ENCODE assay signal across 2 cellular contexts in the genomic region with DNA sequence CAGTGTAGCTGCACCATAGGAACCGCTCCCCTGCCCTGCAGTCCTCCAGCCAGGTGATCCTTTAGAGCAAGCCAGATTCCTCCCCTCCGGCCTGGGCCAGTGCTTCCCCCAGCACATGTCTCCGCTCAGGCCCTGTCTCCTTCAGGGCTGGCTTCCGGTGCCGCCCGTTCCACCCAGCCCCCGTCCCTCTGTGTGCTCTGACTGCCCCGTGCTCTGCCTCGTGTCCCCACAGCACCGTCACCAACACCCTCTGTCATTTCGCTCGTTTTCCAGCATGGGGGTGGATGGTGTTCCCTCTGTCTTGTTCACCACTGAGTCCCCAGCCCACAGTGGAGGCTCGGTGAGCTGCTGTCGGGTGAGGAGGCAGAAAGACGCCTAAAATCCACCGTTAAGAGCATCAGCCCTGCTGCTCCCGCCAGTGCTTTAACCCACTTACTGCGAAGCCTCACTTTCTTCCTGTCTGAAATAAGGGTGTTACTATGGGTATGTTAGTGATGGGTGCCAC.
TF ChIP-seq lines count a peak whose summit lies in the region.

No MANE protein-coding gene starts in this region.

TF ChIP-seq in K562, 482 proteins besides CTCF, POLR2A, EP300 and RAD21 (continues in another document):
- TF ChIP-seq SRSF9 (IDR thresholded peaks at IDR 0.05; ENCODE audit: borderline replicate concordance, low read depth, low read length), result no peak
- TF ChIP-seq, protein P1, sequence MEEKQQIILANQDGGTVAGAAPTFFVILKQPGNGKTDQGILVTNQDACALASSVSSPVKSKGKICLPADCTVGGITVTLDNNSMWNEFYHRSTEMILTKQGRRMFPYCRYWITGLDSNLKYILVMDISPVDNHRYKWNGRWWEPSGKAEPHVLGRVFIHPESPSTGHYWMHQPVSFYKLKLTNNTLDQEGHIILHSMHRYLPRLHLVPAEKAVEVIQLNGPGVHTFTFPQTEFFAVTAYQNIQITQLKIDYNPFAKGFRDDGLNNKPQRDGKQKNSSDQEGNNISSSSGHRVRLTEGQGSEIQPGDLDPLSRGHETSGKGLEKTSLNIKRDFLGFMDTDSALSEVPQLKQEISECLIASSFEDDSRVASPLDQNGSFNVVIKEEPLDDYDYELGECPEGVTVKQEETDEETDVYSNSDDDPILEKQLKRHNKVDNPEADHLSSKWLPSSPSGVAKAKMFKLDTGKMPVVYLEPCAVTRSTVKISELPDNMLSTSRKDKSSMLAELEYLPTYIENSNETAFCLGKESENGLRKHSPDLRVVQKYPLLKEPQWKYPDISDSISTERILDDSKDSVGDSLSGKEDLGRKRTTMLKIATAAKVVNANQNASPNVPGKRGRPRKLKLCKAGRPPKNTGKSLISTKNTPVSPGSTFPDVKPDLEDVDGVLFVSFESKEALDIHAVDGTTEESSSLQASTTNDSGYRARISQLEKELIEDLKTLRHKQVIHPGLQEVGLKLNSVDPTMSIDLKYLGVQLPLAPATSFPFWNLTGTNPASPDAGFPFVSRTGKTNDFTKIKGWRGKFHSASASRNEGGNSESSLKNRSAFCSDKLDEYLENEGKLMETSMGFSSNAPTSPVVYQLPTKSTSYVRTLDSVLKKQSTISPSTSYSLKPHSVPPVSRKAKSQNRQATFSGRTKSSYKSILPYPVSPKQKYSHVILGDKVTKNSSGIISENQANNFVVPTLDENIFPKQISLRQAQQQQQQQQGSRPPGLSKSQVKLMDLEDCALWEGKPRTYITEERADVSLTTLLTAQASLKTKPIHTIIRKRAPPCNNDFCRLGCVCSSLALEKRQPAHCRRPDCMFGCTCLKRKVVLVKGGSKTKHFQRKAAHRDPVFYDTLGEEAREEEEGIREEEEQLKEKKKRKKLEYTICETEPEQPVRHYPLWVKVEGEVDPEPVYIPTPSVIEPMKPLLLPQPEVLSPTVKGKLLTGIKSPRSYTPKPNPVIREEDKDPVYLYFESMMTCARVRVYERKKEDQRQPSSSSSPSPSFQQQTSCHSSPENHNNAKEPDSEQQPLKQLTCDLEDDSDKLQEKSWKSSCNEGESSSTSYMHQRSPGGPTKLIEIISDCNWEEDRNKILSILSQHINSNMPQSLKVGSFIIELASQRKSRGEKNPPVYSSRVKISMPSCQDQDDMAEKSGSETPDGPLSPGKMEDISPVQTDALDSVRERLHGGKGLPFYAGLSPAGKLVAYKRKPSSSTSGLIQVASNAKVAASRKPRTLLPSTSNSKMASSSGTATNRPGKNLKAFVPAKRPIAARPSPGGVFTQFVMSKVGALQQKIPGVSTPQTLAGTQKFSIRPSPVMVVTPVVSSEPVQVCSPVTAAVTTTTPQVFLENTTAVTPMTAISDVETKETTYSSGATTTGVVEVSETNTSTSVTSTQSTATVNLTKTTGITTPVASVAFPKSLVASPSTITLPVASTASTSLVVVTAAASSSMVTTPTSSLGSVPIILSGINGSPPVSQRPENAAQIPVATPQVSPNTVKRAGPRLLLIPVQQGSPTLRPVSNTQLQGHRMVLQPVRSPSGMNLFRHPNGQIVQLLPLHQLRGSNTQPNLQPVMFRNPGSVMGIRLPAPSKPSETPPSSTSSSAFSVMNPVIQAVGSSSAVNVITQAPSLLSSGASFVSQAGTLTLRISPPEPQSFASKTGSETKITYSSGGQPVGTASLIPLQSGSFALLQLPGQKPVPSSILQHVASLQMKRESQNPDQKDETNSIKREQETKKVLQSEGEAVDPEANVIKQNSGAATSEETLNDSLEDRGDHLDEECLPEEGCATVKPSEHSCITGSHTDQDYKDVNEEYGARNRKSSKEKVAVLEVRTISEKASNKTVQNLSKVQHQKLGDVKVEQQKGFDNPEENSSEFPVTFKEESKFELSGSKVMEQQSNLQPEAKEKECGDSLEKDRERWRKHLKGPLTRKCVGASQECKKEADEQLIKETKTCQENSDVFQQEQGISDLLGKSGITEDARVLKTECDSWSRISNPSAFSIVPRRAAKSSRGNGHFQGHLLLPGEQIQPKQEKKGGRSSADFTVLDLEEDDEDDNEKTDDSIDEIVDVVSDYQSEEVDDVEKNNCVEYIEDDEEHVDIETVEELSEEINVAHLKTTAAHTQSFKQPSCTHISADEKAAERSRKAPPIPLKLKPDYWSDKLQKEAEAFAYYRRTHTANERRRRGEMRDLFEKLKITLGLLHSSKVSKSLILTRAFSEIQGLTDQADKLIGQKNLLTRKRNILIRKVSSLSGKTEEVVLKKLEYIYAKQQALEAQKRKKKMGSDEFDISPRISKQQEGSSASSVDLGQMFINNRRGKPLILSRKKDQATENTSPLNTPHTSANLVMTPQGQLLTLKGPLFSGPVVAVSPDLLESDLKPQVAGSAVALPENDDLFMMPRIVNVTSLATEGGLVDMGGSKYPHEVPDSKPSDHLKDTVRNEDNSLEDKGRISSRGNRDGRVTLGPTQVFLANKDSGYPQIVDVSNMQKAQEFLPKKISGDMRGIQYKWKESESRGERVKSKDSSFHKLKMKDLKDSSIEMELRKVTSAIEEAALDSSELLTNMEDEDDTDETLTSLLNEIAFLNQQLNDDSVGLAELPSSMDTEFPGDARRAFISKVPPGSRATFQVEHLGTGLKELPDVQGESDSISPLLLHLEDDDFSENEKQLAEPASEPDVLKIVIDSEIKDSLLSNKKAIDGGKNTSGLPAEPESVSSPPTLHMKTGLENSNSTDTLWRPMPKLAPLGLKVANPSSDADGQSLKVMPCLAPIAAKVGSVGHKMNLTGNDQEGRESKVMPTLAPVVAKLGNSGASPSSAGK (IDR thresholded peaks at IDR 0.05), result peak; percentile 38; the same call in 1 of the 2 replicates
- no peak for TF ChIP-seq SIN3A (IDR thresholded peaks at IDR 0.05; ENCODE audit: borderline replicate concordance in 2 of 2, control insufficient read depth in 1 of 2, low read depth in 2 of 2, low read length in 2 of 2)
- TF ChIP-seq, protein P2, sequence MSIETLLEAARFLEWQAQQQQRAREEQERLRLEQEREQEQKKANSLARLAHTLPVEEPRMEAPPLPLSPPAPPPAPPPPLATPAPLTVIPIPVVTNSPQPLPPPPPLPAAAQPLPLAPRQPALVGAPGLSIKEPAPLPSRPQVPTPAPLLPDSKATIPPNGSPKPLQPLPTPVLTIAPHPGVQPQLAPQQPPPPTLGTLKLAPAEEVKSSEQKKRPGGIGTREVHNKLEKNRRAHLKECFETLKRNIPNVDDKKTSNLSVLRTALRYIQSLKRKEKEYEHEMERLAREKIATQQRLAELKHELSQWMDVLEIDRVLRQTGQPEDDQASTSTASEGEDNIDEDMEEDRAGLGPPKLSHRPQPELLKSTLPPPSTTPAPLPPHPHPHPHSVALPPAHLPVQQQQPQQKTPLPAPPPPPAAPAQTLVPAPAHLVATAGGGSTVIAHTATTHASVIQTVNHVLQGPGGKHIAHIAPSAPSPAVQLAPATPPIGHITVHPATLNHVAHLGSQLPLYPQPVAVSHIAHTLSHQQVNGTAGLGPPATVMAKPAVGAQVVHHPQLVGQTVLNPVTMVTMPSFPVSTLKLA (conservative IDR thresholded peaks at IDR 0.05), result 0 out of 4 replicates have a peak, but pooled peaks have one; percentile 17 to 41
- peak; percentile 31; the same call in 1 of the 2 replicates for TF ChIP-seq POLR2G (IDR thresholded peaks at IDR 0.05; ENCODE audit: low read depth, low read length)
- 0 out of 2 replicates have a peak, but pooled peaks have one; percentile 33 for TF ChIP-seq MYC (IDR thresholded peaks at IDR 0.05; ENCODE audit: low read depth, low read length)
- no peak for TF ChIP-seq MYC (CRISPR knock-in tag; IDR thresholded peaks at IDR 0.05; ENCODE audit: borderline replicate concordance, low read depth)
- TF ChIP-seq, protein P3, sequence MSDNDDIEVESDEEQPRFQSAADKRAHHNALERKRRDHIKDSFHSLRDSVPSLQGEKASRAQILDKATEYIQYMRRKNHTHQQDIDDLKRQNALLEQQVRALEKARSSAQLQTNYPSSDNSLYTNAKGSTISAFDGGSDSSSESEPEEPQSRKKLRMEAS (CRISPR knock-in tag; IDR thresholded peaks at IDR 0.05), result peak; percentile 23; the same call in 1 of the 2 replicates

TF ChIP-seq in HepG2, 621 proteins besides CTCF, POLR2A, EP300 and RAD21:
- TF ChIP-seq, protein P4, sequence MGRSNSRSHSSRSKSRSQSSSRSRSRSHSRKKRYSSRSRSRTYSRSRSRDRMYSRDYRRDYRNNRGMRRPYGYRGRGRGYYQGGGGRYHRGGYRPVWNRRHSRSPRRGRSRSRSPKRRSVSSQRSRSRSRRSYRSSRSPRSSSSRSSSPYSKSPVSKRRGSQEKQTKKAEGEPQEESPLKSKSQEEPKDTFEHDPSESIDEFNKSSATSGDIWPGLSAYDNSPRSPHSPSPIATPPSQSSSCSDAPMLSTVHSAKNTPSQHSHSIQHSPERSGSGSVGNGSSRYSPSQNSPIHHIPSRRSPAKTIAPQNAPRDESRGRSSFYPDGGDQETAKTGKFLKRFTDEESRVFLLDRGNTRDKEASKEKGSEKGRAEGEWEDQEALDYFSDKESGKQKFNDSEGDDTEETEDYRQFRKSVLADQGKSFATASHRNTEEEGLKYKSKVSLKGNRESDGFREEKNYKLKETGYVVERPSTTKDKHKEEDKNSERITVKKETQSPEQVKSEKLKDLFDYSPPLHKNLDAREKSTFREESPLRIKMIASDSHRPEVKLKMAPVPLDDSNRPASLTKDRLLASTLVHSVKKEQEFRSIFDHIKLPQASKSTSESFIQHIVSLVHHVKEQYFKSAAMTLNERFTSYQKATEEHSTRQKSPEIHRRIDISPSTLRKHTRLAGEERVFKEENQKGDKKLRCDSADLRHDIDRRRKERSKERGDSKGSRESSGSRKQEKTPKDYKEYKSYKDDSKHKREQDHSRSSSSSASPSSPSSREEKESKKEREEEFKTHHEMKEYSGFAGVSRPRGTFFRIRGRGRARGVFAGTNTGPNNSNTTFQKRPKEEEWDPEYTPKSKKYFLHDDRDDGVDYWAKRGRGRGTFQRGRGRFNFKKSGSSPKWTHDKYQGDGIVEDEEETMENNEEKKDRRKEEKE (IDR thresholded peaks at IDR 0.05), result no peak
- TF ChIP-seq ZNF619 (CRISPR knock-in tag; IDR thresholded peaks at IDR 0.05), result no peak
- no peak for TF ChIP-seq HIVEP1 (CRISPR knock-in tag; IDR thresholded peaks at IDR 0.05)
- no peak for TF ChIP-seq DR1 (CRISPR knock-in tag; IDR thresholded peaks at IDR 0.05)
- peak; percentile 29; the same call in 1 of the 2 replicates for TF ChIP-seq ZNF263 (CRISPR knock-in tag; IDR thresholded peaks at IDR 0.05)
